Comparison of ENCODE assay signal across 22 cellular contexts in the genomic region with DNA sequence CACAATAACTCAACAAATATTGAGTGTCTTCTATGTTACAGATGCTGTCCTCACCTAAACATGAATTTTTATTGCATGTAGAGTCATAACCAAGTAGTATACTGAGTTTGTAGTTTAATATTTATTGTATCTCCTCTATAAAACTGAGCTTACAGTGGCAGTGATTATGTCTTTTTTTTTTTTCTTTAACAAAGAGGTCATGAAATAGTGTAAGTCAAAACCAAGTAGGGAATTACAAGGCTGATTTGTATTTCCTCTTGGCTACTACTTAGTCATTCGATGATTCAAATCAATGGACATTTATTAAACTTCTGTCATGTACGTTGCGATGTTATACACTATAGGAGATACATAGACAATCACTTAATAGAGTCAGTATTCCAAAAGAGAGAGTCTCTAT. TPM values are rescaled to one million over a fixed set of nuclear protein-coding genes. Genes with fewer than 3 reads are reported as not detected.
A peak's percentile ranks its signal among the peaks of the same experiment; 100 is the strongest.
DNase-seq lines count a peak whose midpoint lies in the region; ATAC-seq, FAIRE-seq and TF ChIP-seq lines count a peak whose summit lies in the region.
"Had no signal": no experiment of that assay in that cellular context is flagged by ENCODE, and none has a peak within 500 bp of the region (broad histone marks: within the 10 kb centered on the region; RNA-seq: fewer than 3 reads in every experiment).

No MANE protein-coding gene starts in this region.

- no peaks in the 10 kb centered on the region for H3K9me1 ChIP-seq in endothelial cell of umbilical vein (replicated peaks; ENCODE audit: control insufficient read depth, extremely low read depth, insufficient read depth, low read length)

- peaks cover 20% of the 10 kb centered on the region; the same call in 1 of the 2 replicates for H3F3A ChIP-seq in GM23248 (ENCODE audit: insufficient read depth)

- H3K9me2 ChIP-seq in GM23248 (ENCODE audit: insufficient read depth), result no peaks in the 10 kb centered on the region

- peak; percentile 57 for DNase-seq in GM23248
- peak; percentile 31 for DNase-seq in RCC 7860 (ENCODE audit: low spot score)
- DNase-seq in endothelial cell of umbilical vein (ENCODE audit: low read depth, low spot score), result peak; percentile 42
- DNase-seq in osteoblast (ENCODE audit: insufficient read length, low spot score, missing footprints), result peak; percentile 83
- no peak for DNase-seq in tibial artery
- no peak for DNase-seq in putamen (ENCODE audit: low spot score)
- DNase-seq in activated CD4-positive, CD25-positive, alpha-beta regulatory T cell (lab: John Stamatoyannopoulos, UW), result no peak
- DNase-seq: BE2C; CD4-positive, alpha-beta T cell; DMS79; GDM1; HFFc6; NCI-H1436; NCI-H2029; NCI-H2171; NCI-H446 treated with DMSO at 0.1 percent for 48 hours; NCI-H748 treated with DMSO at 0.1 percent for 48 hours; OCI-M1 had no signal

- H3K27me3 ChIP-seq in GM23248 (replicated peaks; ENCODE audit: insufficient read depth) (no peaks in the 10 kb centered on the region), endothelial cell of umbilical vein (ENCODE audit: control insufficient read depth in 2 of 2, insufficient read depth in 2 of 2, low read length in 2 of 2) (no peaks in the 10 kb centered on the region), osteoblast (ENCODE audit: insufficient read depth, low read length) (no peaks in the 10 kb centered on the region), tibial artery (no peaks in the 10 kb centered on the region)
- H3K27me3 ChIP-seq: BE2C had no signal

- H3K4me3 ChIP-seq in GM23248 (no peak overlapping the region), endothelial cell of umbilical vein (replicated peaks in 1 of 3; ENCODE audit: insufficient read depth in 1 of 3, low read depth in 1 of 3, low read length in 3 of 3) (no peak overlapping the region), osteoblast (ENCODE audit: insufficient read depth, low read length) (no peak overlapping the region), tibial artery (no peak overlapping the region)

- 20 to 24% methylated on average over 3 of the region's 3 CpGs for WGBS in GM23248 (ENCODE audit: low coverage in 1 of 2, low lambda C conversion rate in 2 of 2, missing lambda C conversion rate in 2 of 2), 2 experiments

- TF ChIP-seq POLR2A in endothelial cell of umbilical vein (IDR thresholded peaks at IDR 0.05; ENCODE audit: low read depth, low read length), result no peak

- dilution Hi-C loops in endothelial cell of umbilical vein (cut with MboI; ENCODE audit: extremely low pct_ligation_motif_present, low sequenced_read_pairs), result no loop called here

- H3K79me2 ChIP-seq in GM23248 (ENCODE audit: insufficient read depth), result no peaks in the 10 kb centered on the region
- H3K79me2 ChIP-seq in endothelial cell of umbilical vein (ENCODE audit: control insufficient read depth, insufficient read depth, low read length), result no peaks in the 10 kb centered on the region
- H3K79me2 ChIP-seq in osteoblast (ENCODE audit: insufficient read depth, low read length), result no peaks in the 10 kb centered on the region

- no peak for ATAC-seq in HG02623 (IDR thresholded peaks at IDR 0.05; ENCODE audit: unreplicated experiment)

- POLR2A ChIA-PET in endothelial cell of umbilical vein (lab: Charles Lee), result no interaction called here

- no peak for TF ChIP-seq CTCF in endothelial cell of umbilical vein (IDR thresholded peaks at IDR 0.05; ENCODE audit: extremely low read depth in 1 of 2, insufficient read depth in 1 of 2, low read depth in 1 of 2, low read length in 2 of 2)
- TF ChIP-seq CTCF in osteoblast (IDR thresholded peaks at IDR 0.05; ENCODE audit: extremely low read depth, low read depth, low read length), result no peak
- TF ChIP-seq CTCF in tibial artery (IDR thresholded peaks at IDR 0.05), result no peak

- H3K36me3 ChIP-seq in GM23248 (ENCODE audit: low read depth) (no peaks in the 10 kb centered on the region), endothelial cell of umbilical vein (ENCODE audit: control insufficient read depth in 2 of 2, extremely low read depth in 1 of 2, insufficient read depth in 2 of 2, low read length in 2 of 2) (no peaks in the 10 kb centered on the region), osteoblast (ENCODE audit: insufficient read depth, low read length) (no peaks in the 10 kb centered on the region), tibial artery (no peaks in the 10 kb centered on the region)
- H3K36me3 ChIP-seq: BE2C had no signal

- peak; percentile 69 for FAIRE-seq in RCC 7860 (lab: Jason Lieb, UNC)
- no peak for FAIRE-seq in endothelial cell of umbilical vein (lab: Jason Lieb, UNC)
- FAIRE-seq: GM12891, GM18507, H1 had no signal

- H3K9ac ChIP-seq in GM23248 (no peak overlapping the region), endothelial cell of umbilical vein (replicated peaks; ENCODE audit: extremely low read depth, insufficient read depth, low read length) (no peak overlapping the region)

- H4K20me1 ChIP-seq in GM23248 (ENCODE audit: insufficient read depth), result no peaks in the 10 kb centered on the region
- H4K20me1 ChIP-seq in endothelial cell of umbilical vein (replicated peaks; ENCODE audit: control insufficient read depth, extremely low read depth, insufficient read depth, low read length), result no peaks in the 10 kb centered on the region
- H4K20me1 ChIP-seq in osteoblast (ENCODE audit: insufficient read depth, low read length), result no peaks in the 10 kb centered on the region

- BruUV-seq in endothelial cell of umbilical vein (replicated peaks; lab: Mats Ljungman, UMichigan), result no TSS peak

- no peak overlapping the region for H2AFZ ChIP-seq in GM23248
- no peak overlapping the region for H2AFZ ChIP-seq in endothelial cell of umbilical vein (ENCODE audit: low read depth, low read length)
- no peak overlapping the region for H2AFZ ChIP-seq in osteoblast (ENCODE audit: low read length)

- 0 out of 2 replicates have a peak overlapping the region, but pooled peaks have one; percentile 6 for H3K27ac ChIP-seq in GM23248
- no peak overlapping the region for H3K27ac ChIP-seq in endothelial cell of umbilical vein (ENCODE audit: insufficient read depth, low read depth, low read length)
- H3K27ac ChIP-seq in osteoblast (ENCODE audit: low read depth, low read length), result no peak overlapping the region
- no peak overlapping the region for H3K27ac ChIP-seq in tibial artery

- intact Hi-C loops in endothelial cell of umbilical vein (cut with micrococcal nuclease) (loop anchor here (5.0 kb wide), 2 partner anchors 78 to 337 kb away; no protein-coding TSS in a partner anchor), tibial artery (cut with DNase I; ENCODE audit: low total_unique reads) (no loop called here)

- CTCF ChIA-PET in endothelial cell of umbilical vein (lab: Charles Lee), result interaction anchor here (0.9 to 1.5 kb wide), 9 partner anchors 10 to 338 kb away, joined by 3 to 5 read pairs (median 3); no protein-coding TSS in a partner anchor

- in situ Hi-C loops in GM23248 (cut with MboI), result no loop called here

- H3K4me2 ChIP-seq in GM23248 (ENCODE audit: unreplicated experiment) (peak overlapping the region; percentile 39), endothelial cell of umbilical vein (ENCODE audit: insufficient read depth, low read length) (peak overlapping the region; percentile 1), osteoblast (ENCODE audit: insufficient read depth, low read length) (no peak overlapping the region)

- H3K9me3 ChIP-seq in GM23248 (ENCODE audit: low read depth) (no peaks in the 10 kb centered on the region), endothelial cell of umbilical vein (replicated peaks; ENCODE audit: control insufficient read depth, insufficient read depth, low read length) (no peaks in the 10 kb centered on the region), osteoblast (ENCODE audit: low read depth, low read length) (no peaks in the 10 kb centered on the region), tibial artery (no peaks in the 10 kb centered on the region)
- H3K9me3 ChIP-seq: BE2C had no signal

- H3K4me1 ChIP-seq in GM23248 (ENCODE audit: insufficient read depth), result peaks cover 25% of the 10 kb centered on the region
- peaks cover 23% of the 10 kb centered on the region for H3K4me1 ChIP-seq in endothelial cell of umbilical vein (ENCODE audit: control insufficient read depth, extremely low read depth, insufficient read depth, low read length)
- H3K4me1 ChIP-seq in osteoblast (ENCODE audit: insufficient read depth, low read length), result no peaks in the 10 kb centered on the region
- no peaks in the 10 kb centered on the region for H3K4me1 ChIP-seq in tibial artery
- H3K4me1 ChIP-seq: BE2C had no signal

TF ChIP-seq in endothelial cell of umbilical vein, 7 proteins besides CTCF, POLR2A, EP300 and RAD21:
- no peak for TF ChIP-seq POLR2AphosphoS5 (IDR thresholded peaks at IDR 0.05; ENCODE audit: insufficient read depth, low read depth, low read length)
- TF ChIP-seq, protein P1, sequence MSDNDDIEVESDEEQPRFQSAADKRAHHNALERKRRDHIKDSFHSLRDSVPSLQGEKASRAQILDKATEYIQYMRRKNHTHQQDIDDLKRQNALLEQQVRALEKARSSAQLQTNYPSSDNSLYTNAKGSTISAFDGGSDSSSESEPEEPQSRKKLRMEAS (IDR thresholded peaks at IDR 0.05; ENCODE audit: insufficient read depth, insufficient read length), result no peak
- no peak for TF ChIP-seq MYC (IDR thresholded peaks at IDR 0.05; ENCODE audit: low read depth, low read length)
- TF ChIP-seq EZH2 (IDR thresholded peaks at IDR 0.05; ENCODE audit: borderline replicate concordance, low read depth, low read length, severe bottlenecking), result no peak
- TF ChIP-seq FOS (IDR thresholded peaks at IDR 0.05; ENCODE audit: borderline replicate concordance, insufficient read depth, low read length), result peak; percentile 70
- no peak for TF ChIP-seq GATA2 (IDR thresholded peaks at IDR 0.05; ENCODE audit: insufficient read depth, insufficient read length, low read depth, low read length)
- TF ChIP-seq JUN (IDR thresholded peaks at IDR 0.05; ENCODE audit: borderline replicate concordance, insufficient read depth, insufficient read length, low read depth), result no peak

RNA-seq across cellular contexts. Expression of gene IL15, which starts 48.4 kb away (rescaled TPM):
- 5.8 and 7.1 TPM in 2 replicates for total RNA-seq in GM23248 (2014; rRNA removed; shearing (Covaris generic))
- 7.6 and 8.5 TPM in 2 replicates for polyA plus RNA-seq in GM23248 (2016; fragmentation: Nextera tagmentation; extraction: Ambion mirVana)
- total RNA-seq in endothelial cell of umbilical vein, result 3.0 and 3.1 TPM in 2 replicates
- 3.1 TPM in 2 replicates for polyA plus RNA-seq in endothelial cell of umbilical vein
- polyA plus RNA-seq in endothelial cell of umbilical vein (2011; cell fraction: cytosol; rRNA removed), result 2.3 TPM in 2 replicates
- polyA plus RNA-seq in endothelial cell of umbilical vein (2011; cell fraction: nucleus; rRNA removed), result 10.9 and 17.8 TPM in 2 replicates
- 2.5 and 3.3 TPM in 2 replicates for polyA plus RNA-seq in endothelial cell of umbilical vein (2012)
- 7.6 and 8.8 TPM in 2 replicates for polyA minus RNA-seq in endothelial cell of umbilical vein
- polyA minus RNA-seq in endothelial cell of umbilical vein (2011; cell fraction: cytosol; rRNA and poly(A)+ RNA removed), result 2.7 TPM
- polyA minus RNA-seq in endothelial cell of umbilical vein (2011; cell fraction: nucleus; rRNA and poly(A)+ RNA removed), result 20.6 and 21.8 TPM in 2 replicates
- total RNA-seq in osteoblast, result 3.3 and 4.1 TPM in 2 replicates

Comparison
In these comparisons a context has a peak if more than half of its experiments do, and no peak if none do; other contexts are left out.
1. DNase-seq: peak in GM23248 (single experiment), RCC 7860 (single experiment), endothelial cell of umbilical vein (single experiment) and osteoblast (single experiment); none in tibial artery (0 of 2), putamen (single experiment) and activated CD4-positive, CD25-positive, alpha-beta regulatory T cell (0 of 4).